ENCODE assay signal across 1 cellular context in genomic region chr17:4597975-4598374, GRCh38.
TF ChIP-seq lines count a peak whose summit lies in the region.

No MANE protein-coding gene starts in this region.

TF ChIP-seq in GM23338, 12 proteins besides CTCF, POLR2A, EP300 and RAD21 (continued from another document):
- no peak for TF ChIP-seq ZNF462 (CRISPR knock-in tag; IDR thresholded peaks at IDR 0.05)
